8 cellular contexts compared by ENCODE assay signal in the genomic region with DNA sequence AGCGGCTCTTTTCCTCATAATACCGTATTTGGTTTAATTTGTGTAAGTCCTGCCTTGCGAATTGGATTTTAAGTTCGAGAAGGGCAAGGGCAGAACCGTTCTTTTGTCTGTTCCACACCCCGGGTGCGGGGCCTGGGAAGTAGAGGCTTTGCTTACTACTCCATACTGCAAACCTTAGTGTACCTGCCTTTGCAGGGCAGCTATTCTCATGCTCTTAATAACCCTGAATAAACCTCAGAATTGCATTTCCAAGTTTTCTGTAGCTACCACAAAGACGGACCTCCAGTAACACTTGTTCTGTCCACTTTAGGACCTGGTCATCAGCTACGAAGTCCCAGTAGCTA. TPM values are rescaled to one million over a fixed set of nuclear protein-coding genes. Genes with fewer than 3 reads are reported as not detected.
DNase-seq lines count a peak whose midpoint lies in the region; ATAC-seq, FAIRE-seq and TF ChIP-seq lines count a peak whose summit lies in the region.

No MANE protein-coding gene starts in this region.

- H3K36me3 Mint-ChIP-seq in activated CD8-positive, alpha-beta T cell treated with anti-CD3 and anti-CD28 coated beads, Interleukin-2, amount 10 ng/mL, durations not matched to agents 7 days and 5 days (ENCODE audit: low read depth): peaks cover 31% of the 10 kb centered on the region

- H3K27me3 Mint-ChIP-seq in activated CD8-positive, alpha-beta T cell treated with anti-CD3 and anti-CD28 coated beads, Interleukin-2, amount 10 ng/mL, durations not matched to agents 7 days and 5 days (ENCODE audit: low read depth): no peaks in the 10 kb centered on the region

- POLR2A ChIA-PET in activated CD8-positive, alpha-beta T cell treated with anti-CD3 and anti-CD28 coated beads, Interleukin-2, amount 10 ng/mL, durations not matched to agents 7 days and 5 days (lab: Charles Lee): interaction anchor here (0.6 to 6.6 kb wide), 10 partner anchors 11 to 522 kb away, joined by 3 to 180 read pairs (median 16); a partner anchor contains a TSS

- H3K27ac Mint-ChIP-seq in activated CD8-positive, alpha-beta T cell treated with anti-CD3 and anti-CD28 coated beads, Interleukin-2, amount 10 ng/mL, durations not matched to agents 7 days and 5 days: peak overlapping the region; percentile 96

- H3K9me3 Mint-ChIP-seq in activated CD8-positive, alpha-beta T cell treated with anti-CD3 and anti-CD28 coated beads, Interleukin-2, amount 10 ng/mL, durations not matched to agents 7 days and 5 days (ENCODE audit: insufficient read depth): no peaks in the 10 kb centered on the region

- H3K4me1 ChIP-seq in pancreas: peaks cover 11 to 22% (median 15%) of the 10 kb centered on the region in 3 donors

- H3K4me3 Mint-ChIP-seq in activated CD8-positive, alpha-beta T cell treated with anti-CD3 and anti-CD28 coated beads, Interleukin-2, amount 10 ng/mL, durations not matched to agents 7 days and 5 days: peak overlapping the region; percentile 93

- no peak for ATAC-seq in activated CD8-positive, alpha-beta T cell treated with anti-CD3 and anti-CD28 coated beads, Interleukin-2, amount 10 ng/mL, durations not matched to agents 7 days and 5 days
- ATAC-seq in pancreas (peak in 1 of 4 donors; percentile 5), HG02870 (IDR thresholded peaks at IDR 0.05; ENCODE audit: unreplicated experiment) (no peak)

- peaks cover 1 to 3% (median 2%) of the 10 kb centered on the region in 3 donors for H3K36me3 ChIP-seq in pancreas

- peaks cover 33% of the 10 kb centered on the region for H3K4me1 Mint-ChIP-seq in activated CD8-positive, alpha-beta T cell treated with anti-CD3 and anti-CD28 coated beads, Interleukin-2, amount 10 ng/mL, durations not matched to agents 7 days and 5 days (ENCODE audit: low read depth)

- DNase-seq in COLO668 (lab: John Stamatoyannopoulos, UW; ENCODE audit: unreplicated experiment): peak; percentile 60
- no peak for DNase-seq in LNCaP clone FGC (ENCODE audit: low read depth)
- DNase-seq in activated CD8-positive, alpha-beta T cell treated with anti-CD3 and anti-CD28 coated beads, Interleukin-2, amount 10 ng/mL, durations not matched to agents 7 days and 5 days: no peak
- no peak for DNase-seq in fibroblast of villous mesenchyme (ENCODE audit: low read depth)
- DNase-seq in pancreas: peak in 3 of 6 donors; percentile 17 to 41 (median 35)
- no peak for DNase-seq in SK-N-DZ (ENCODE audit: low spot score)
- no peak for DNase-seq in CD1c-positive myeloid dendritic cell (ENCODE audit: extremely low spot score)

- no peak for FAIRE-seq in pancreas (lab: Jason Lieb, UNC)

- intact Hi-C loops in pancreas (cut with DNase I): no loop called here

- CTCF ChIA-PET in activated CD8-positive, alpha-beta T cell treated with anti-CD3 and anti-CD28 coated beads, Interleukin-2, amount 10 ng/mL, durations not matched to agents 7 days and 5 days (lab: Charles Lee): interaction anchor here (0.9 to 6.8 kb wide), 10 partner anchors 11 to 261 kb away, joined by 3 to 39 read pairs (median 4); a partner anchor contains a TSS

- TF ChIP-seq CTCF in LNCaP clone FGC (IDR thresholded peaks at IDR 0.05; ENCODE audit: control insufficient read depth, extremely low read depth, insufficient read depth): no peak
- TF ChIP-seq CTCF in fibroblast of villous mesenchyme (IDR thresholded peaks at IDR 0.05; ENCODE audit: insufficient read depth, low read depth, low read length): no peak
- TF ChIP-seq CTCF in pancreas (IDR thresholded peaks at IDR 0.05): no peak

- H3K27me3 ChIP-seq in pancreas: no peaks in the 10 kb centered on the region

- WGBS in pancreas, 2 donors: 10 to 11% methylated on average over 9 of the region's 9 CpGs

- H3K27ac ChIP-seq in pancreas: peak overlapping the region; percentile 96 to 100 (median 98)

- H3K9me3 ChIP-seq in pancreas: no peaks in the 10 kb centered on the region

- peak overlapping the region; percentile 95 for H3K4me3 ChIP-seq in LNCaP clone FGC (ENCODE audit: low read depth, low read length)
- peak overlapping the region; percentile 98 for H3K4me3 ChIP-seq in fibroblast of villous mesenchyme (ENCODE audit: low read depth, low read length)
- peak overlapping the region; percentile 6 to 99 (median 97) for H3K4me3 ChIP-seq in pancreas

RNA-seq across cellular contexts. Expression of a gene that starts 0.7 kb away (rescaled TPM):
- 100 to 1,000 TPM; 432 to 435 TPM for total RNA-seq in activated CD8-positive, alpha-beta T cell treated with anti-CD3 and anti-CD28 coated beads, Interleukin-2, amount 10 ng/mL, durations not matched to agents 7 days and 5 days
- total RNA-seq in fibroblast of villous mesenchyme (209 and 324 TPM in 2 replicates), pancreas (100 to 1,000 TPM in 4 of 6 donors, 10 to 100 TPM in 2; 87.9 to 157 (median 115) TPM)
- polyA plus RNA-seq in pancreas: 100 to 1,000 TPM in 1 of 2 donors, 10 to 100 TPM in 1; 59.1 to 111 TPM
- polyA plus RNA-seq in SK-N-DZ (2014; cell fraction: cytosol; rRNA removed): 299 and 311 TPM in 2 replicates
- polyA plus RNA-seq in SK-N-DZ (2014; cell fraction: nucleus; rRNA removed): 303 and 475 TPM in 2 replicates

RNA-seq across cellular contexts. Expression of a gene that starts 29.5 kb away (rescaled TPM):
- 10 to 100 TPM; 31.3 to 33.6 TPM for total RNA-seq in activated CD8-positive, alpha-beta T cell treated with anti-CD3 and anti-CD28 coated beads, Interleukin-2, amount 10 ng/mL, durations not matched to agents 7 days and 5 days
- total RNA-seq in fibroblast of villous mesenchyme: 31.6 and 32.8 TPM in 2 replicates
- total RNA-seq in pancreas: 10 to 100 TPM; 10.7 to 21.8 (median 14.8) TPM
- 10 to 100 TPM; 41.1 to 44.5 TPM for polyA plus RNA-seq in pancreas
- 37.1 and 51.2 TPM in 2 replicates for polyA plus RNA-seq in SK-N-DZ (2014; cell fraction: cytosol; rRNA removed)
- 42.8 and 57.1 TPM in 2 replicates for polyA plus RNA-seq in SK-N-DZ (2014; cell fraction: nucleus; rRNA removed)
